Comparison of ENCODE assay signal across 28 cellular contexts in the genomic region with DNA sequence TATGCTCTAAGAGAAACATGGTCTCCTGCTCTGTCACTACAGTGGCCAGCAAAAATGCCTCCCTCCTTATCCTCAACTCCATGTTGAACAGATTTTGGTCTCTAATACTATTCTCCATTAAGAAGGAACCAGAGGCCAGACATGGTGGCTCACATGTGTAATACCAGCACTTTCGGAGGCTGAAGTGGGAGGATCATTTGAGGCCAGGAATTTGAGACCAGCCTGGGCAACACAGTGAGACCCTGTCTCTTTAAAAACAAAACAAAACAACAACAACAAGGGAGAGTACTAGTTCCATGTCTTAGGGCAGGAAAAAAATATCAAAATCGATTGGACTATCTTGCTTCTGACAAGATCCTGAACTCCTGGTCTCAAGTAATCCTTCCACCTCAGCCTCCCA.
"Had no signal": no experiment of that assay in that cellular context is flagged by ENCODE, and none has a peak within 500 bp of the region (broad histone marks: within the 10 kb centered on the region; RNA-seq: fewer than 3 reads in every experiment).

No MANE protein-coding gene starts in this region.

- H3K4me1 Mint-ChIP-seq: endodermal cell had no signal

- H3K4me1 ChIP-seq: colonic mucosa, gastrocnemius medialis had no signal

- DNase-seq: activated CD4-positive, alpha-beta memory T cell treated with anti-CD3 and anti-CD28 coated beads, Interleukin-2, amount 10 ng/mL, durations not matched to agents 7 days and 5 days; activated CD4-positive, alpha-beta T cell treated with anti-CD3 and anti-CD28 coated beads for 1 hour; activated CD4-positive, alpha-beta T cell treated with anti-CD3 and anti-CD28 coated beads for 4 hours; activated CD4-positive, alpha-beta T cell treated with anti-CD3 and anti-CD28 coated beads, Interleukin-2, amount 10 ng/mL, durations not matched to agents 7 days and 5 days; activated CD4-positive, alpha-beta T cell treated with anti-CD3 and anti-CD28 coated beads, Interleukin-2, amount 50 U/mL, for 4 hours; activated CD8-positive, alpha-beta memory T cell treated with anti-CD3 and anti-CD28 coated beads, Interleukin-2, amount 50 U/mL, for 48 hours; activated effector memory CD4-positive, alpha-beta T cell treated with Interleukin-2 at 50 U/mL for 16 hours; activated gamma-delta T cell treated with Interleukin-2 at 50 U/mL for 16 hours; activated naive CD4-positive, alpha-beta T cell treated with anti-CD3 and anti-CD28 coated beads, Interleukin-2, amount 50 U/mL, for 16 hours; activated naive CD4-positive, alpha-beta T cell treated with Interleukin-2 at 50 U/mL for 16 hours; activated T-cell treated with anti-CD3 and anti-CD28 coated beads for 4 hours; activated T-cell treated with anti-CD3 and anti-CD28 coated beads, Interleukin-2, amount 50 U/mL, for 24 hours; activated T-cell treated with anti-CD3 and anti-CD28 coated beads, Interleukin-2, amount 50 U/mL, for 72 hours; amniotic stem cell; anterior cingulate cortex; central memory CD4-positive, alpha-beta T cell; cerebellar nuclear complex; colonic mucosa; effector memory CD4-positive, alpha-beta T cell; endodermal cell; foreskin fibroblast; gastrocnemius medialis; glutamatergic neuron; heart left ventricle; T-helper 1 cell; T-helper 2 cell had no signal

- H3K27ac Mint-ChIP-seq: activated CD4-positive, alpha-beta memory T cell treated with anti-CD3 and anti-CD28 coated beads, Interleukin-2, amount 10 ng/mL, durations not matched to agents 7 days and 5 days; activated CD4-positive, alpha-beta T cell treated with anti-CD3 and anti-CD28 coated beads, Interleukin-2, amount 10 ng/mL, durations not matched to agents 7 days and 5 days; activated naive CD8-positive, alpha-beta T cell; activated T-cell treated with anti-CD3 and anti-CD28 coated beads, Interleukin-2, amount 50 U/mL, for 24 hours; activated T-cell treated with anti-CD3 and anti-CD28 coated beads, Interleukin-2, amount 50 U/mL, for 72 hours; endodermal cell had no signal

- H3K27me3 Mint-ChIP-seq: activated CD4-positive, alpha-beta memory T cell treated with anti-CD3 and anti-CD28 coated beads, Interleukin-2, amount 10 ng/mL, durations not matched to agents 7 days and 5 days; activated CD4-positive, alpha-beta T cell treated with anti-CD3 and anti-CD28 coated beads, Interleukin-2, amount 10 ng/mL, durations not matched to agents 7 days and 5 days; activated naive CD8-positive, alpha-beta T cell; activated T-cell treated with anti-CD3 and anti-CD28 coated beads, Interleukin-2, amount 50 U/mL, for 24 hours had no signal

- H3K27me3 ChIP-seq: colonic mucosa, gastrocnemius medialis, heart left ventricle had no signal

- H3K27ac ChIP-seq: colonic mucosa, gastrocnemius medialis, heart left ventricle had no signal

- ATAC-seq: activated T-cell treated with anti-CD3 and anti-CD28 coated beads, Interleukin-2, amount 50 U/mL, for 72 hours; esophagus mucosa; gastrocnemius medialis; heart left ventricle had no signal

- H3K4me3 Mint-ChIP-seq: activated CD4-positive, alpha-beta memory T cell treated with anti-CD3 and anti-CD28 coated beads, Interleukin-2, amount 10 ng/mL, durations not matched to agents 7 days and 5 days; activated CD4-positive, alpha-beta T cell treated with anti-CD3 and anti-CD28 coated beads, Interleukin-2, amount 10 ng/mL, durations not matched to agents 7 days and 5 days; activated naive CD8-positive, alpha-beta T cell; activated T-cell treated with anti-CD3 and anti-CD28 coated beads, Interleukin-2, amount 50 U/mL, for 24 hours; activated T-cell treated with anti-CD3 and anti-CD28 coated beads, Interleukin-2, amount 50 U/mL, for 72 hours; endodermal cell had no signal

- H3K9me3 Mint-ChIP-seq: activated CD4-positive, alpha-beta memory T cell treated with anti-CD3 and anti-CD28 coated beads, Interleukin-2, amount 10 ng/mL, durations not matched to agents 7 days and 5 days; activated CD4-positive, alpha-beta T cell treated with anti-CD3 and anti-CD28 coated beads, Interleukin-2, amount 10 ng/mL, durations not matched to agents 7 days and 5 days; activated T-cell treated with anti-CD3 and anti-CD28 coated beads, Interleukin-2, amount 50 U/mL, for 24 hours; activated T-cell treated with anti-CD3 and anti-CD28 coated beads, Interleukin-2, amount 50 U/mL, for 72 hours; endodermal cell had no signal
